Comparison of ENCODE assay signal across 8 cellular contexts in the genomic region with DNA sequence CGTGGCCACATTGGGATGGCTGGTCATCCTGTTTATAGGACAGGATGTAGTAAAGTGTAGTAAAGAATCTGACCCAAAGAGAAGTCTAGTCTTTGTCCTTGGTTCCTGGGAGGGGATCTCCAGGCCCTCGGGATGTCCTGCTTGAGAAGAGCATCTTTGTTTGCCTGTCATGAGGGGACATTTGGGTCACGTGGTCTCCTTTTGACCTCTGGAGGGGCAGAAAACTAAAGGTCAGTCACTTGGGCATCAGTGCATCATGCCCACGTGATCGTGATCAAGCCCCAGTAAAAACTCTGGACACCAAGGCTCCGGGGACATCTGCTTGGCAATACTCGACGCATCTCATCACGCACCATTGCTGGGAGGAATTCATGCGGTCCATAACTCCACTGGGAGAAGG. TPM values are rescaled to one million over a fixed set of nuclear protein-coding genes. Genes with fewer than 3 reads are reported as not detected.
"Had no signal": no experiment of that assay in that cellular context is flagged by ENCODE, and none has a peak within 500 bp of the region (broad histone marks: within the 10 kb centered on the region; RNA-seq: fewer than 3 reads in every experiment).

No MANE protein-coding gene starts in this region.

- FAIRE-seq: H1, H54, HTR-8/SVneo had no signal

- H2AFZ ChIP-seq: GM23338 had no signal

- ATAC-seq: GM23338 had no signal

- H3K4me3 ChIP-seq: GM23338 had no signal

- DNase-seq: H9, HCEC 1CT, KBM-7 had no signal

- H3K4me2 ChIP-seq: GM23338 had no signal

RNA-seq across cellular contexts. Expression of a gene that starts 9.1 kb away (rescaled TPM):
- total RNA-seq: HT-29 had no signal
- polyA plus RNA-seq: GM23338 had no signal
